12 cellular contexts compared by ENCODE assay signal in genomic region chr18:61955644-61956043, GRCh38.
DNase-seq lines count a peak whose midpoint lies in the region; ATAC-seq lines count a peak whose summit lies in the region.
"Had no signal": no experiment of that assay in that cellular context is flagged by ENCODE, and none has a peak within 500 bp of the region (broad histone marks: within the 10 kb centered on the region; RNA-seq: fewer than 3 reads in every experiment).

No MANE protein-coding gene starts in this region.

- ATAC-seq in GM18517 (IDR thresholded peaks at IDR 0.05; ENCODE audit: unreplicated experiment) (peak; percentile 44), GM21528 (IDR thresholded peaks at IDR 0.05; ENCODE audit: low FRiP score, unreplicated experiment) (peak; percentile 40), HG03175 (IDR thresholded peaks at IDR 0.05; ENCODE audit: unreplicated experiment) (peak; percentile 54), GM21381 (IDR thresholded peaks at IDR 0.05; ENCODE audit: unreplicated experiment) (no peak)
- ATAC-seq: natural killer cell had no signal

- DNase-seq in SKM-1 (lab: John Stamatoyannopoulos, UW; ENCODE audit: unreplicated experiment) (peak; percentile 50), OCI-M2 (lab: John Stamatoyannopoulos, UW; ENCODE audit: unreplicated experiment) (no peak), medulla oblongata (ENCODE audit: extremely low spot score) (no peak), NCI-H82 (lab: John Stamatoyannopoulos, UW) (no peak)
- DNase-seq: CD4-positive, alpha-beta memory T cell; erythroblast; natural killer cell; spleen had no signal
